ENCODE assay signal across 25 cellular contexts in the genomic region with DNA sequence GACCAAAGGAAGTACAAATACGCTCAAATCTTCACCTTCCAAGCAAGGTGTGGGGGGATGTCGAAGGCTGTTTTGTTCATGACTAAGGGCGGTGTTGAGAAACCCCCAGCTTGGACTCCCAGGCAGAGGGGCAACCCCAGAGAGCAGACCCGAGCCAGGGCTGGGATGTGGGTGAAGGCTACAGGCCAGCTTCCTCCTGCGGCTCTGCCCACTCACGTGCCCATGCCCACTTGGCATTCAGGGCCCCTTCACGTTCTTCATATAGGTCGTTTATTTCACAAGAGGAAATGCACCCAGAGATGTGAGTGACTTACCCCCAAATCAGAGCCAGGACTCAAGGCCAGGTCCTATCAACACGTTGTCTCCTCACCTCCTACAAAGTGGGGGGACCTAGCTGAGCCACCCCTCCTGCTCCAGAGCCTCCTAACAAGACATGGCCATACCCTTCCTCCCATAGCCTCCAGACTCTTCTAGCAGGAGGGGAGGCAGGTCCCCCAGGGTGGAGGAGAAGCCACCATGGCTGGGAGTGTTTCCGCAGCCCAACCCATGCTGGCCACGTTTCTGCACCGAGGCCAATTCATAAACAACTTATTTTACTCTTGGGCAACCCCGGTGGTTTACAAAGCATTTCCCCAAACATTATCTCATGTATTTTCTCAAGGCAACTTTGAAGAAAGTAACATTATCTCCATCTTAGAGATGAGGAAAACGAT. TPM values are rescaled to one million over a fixed set of nuclear protein-coding genes. Genes with fewer than 3 reads are reported as not detected.
DNase-seq lines count a peak whose midpoint lies in the region; ATAC-seq, FAIRE-seq and TF ChIP-seq lines count a peak whose summit lies in the region.
"Had no signal": no experiment of that assay in that cellular context is flagged by ENCODE, and none has a peak within 500 bp of the region (broad histone marks: within the 10 kb centered on the region; RNA-seq: fewer than 3 reads in every experiment).

No MANE protein-coding gene starts in this region.

- H3K4me1 Mint-ChIP-seq in GM23338: no peaks in the 10 kb centered on the region; the same call in 2 of the 3 replicates
- H3K4me1 Mint-ChIP-seq in T-helper 17 cell: peaks cover 5% of the 10 kb centered on the region
- peaks cover 21% of the 10 kb centered on the region for H3K4me1 Mint-ChIP-seq in stimulated activated effector memory CD8-positive, alpha-beta T cell treated with anti-CD3 and anti-CD28 coated beads, Interleukin-12 subunit alpha, Interleukin-12 subunit beta, amount 100 ng/mL, for 72 hours

- H3K27me3 Mint-ChIP-seq in GM23338 (ENCODE audit: insufficient read depth, low read depth, poor library complexity) (peaks cover 6% of the 10 kb centered on the region), T-helper 17 cell (no peaks in the 10 kb centered on the region)
- H3K27me3 Mint-ChIP-seq: activated naive CD8-positive, alpha-beta T cell treated with anti-CD3 and anti-CD28 coated beads, Interleukin-2, amount 50 U/mL, for 24 hours had no signal

- TF ChIP-seq RAD21 in H1 (IDR thresholded peaks at IDR 0.05 in 1 of 2, conservative IDR thresholded peaks at IDR 0.05 in 1 of 2; ENCODE audit: low read depth in 2 of 2, low read length in 2 of 2): no peak

- H3K36me3 Mint-ChIP-seq in GM23338 (ENCODE audit: low read depth) (peaks cover 19% of the 10 kb centered on the region), T-helper 17 cell (ENCODE audit: low read depth) (no peaks in the 10 kb centered on the region)
- H3K36me3 Mint-ChIP-seq in stimulated activated effector memory CD8-positive, alpha-beta T cell treated with anti-CD3 and anti-CD28 coated beads, Interleukin-12 subunit alpha, Interleukin-12 subunit beta, amount 100 ng/mL, for 72 hours: peaks cover 15% of the 10 kb centered on the region

- CTCF ChIA-PET in H1 (lab: Charles Lee; ENCODE audit: partially characterized antibody): interaction anchor here (1.2 to 2.1 kb wide), 3 partner anchors 10 to 19 kb away, joined by 4 to 8 read pairs (median 4); no protein-coding TSS in a partner anchor

- no peak overlapping the region for H3K56ac ChIP-seq in H1 (replicated peaks; ENCODE audit: insufficient read length, low read depth, low read length)

- H3K4me3 ChIP-seq in GM23338 (no peak overlapping the region), H1 (ENCODE audit: extremely low read depth in 1 of 4, insufficient read depth in 2 of 4, low read depth in 3 of 4, low read length in 4 of 4) (no peak overlapping the region), trophoblast cell (ENCODE audit: low read depth, low read length) (no peak overlapping the region)
- H3K4me3 ChIP-seq: transverse colon had no signal

- H3F3A ChIP-seq in GM23338 (replicated peaks; ENCODE audit: low read depth): no peaks in the 10 kb centered on the region

- TF ChIP-seq EP300 in H1 (IDR thresholded peaks at IDR 0.05; ENCODE audit: borderline replicate concordance in 1 of 2, low read depth in 2 of 2, low read length in 2 of 2): no peak

- no peaks in the 10 kb centered on the region for H3K36me3 ChIP-seq in GM23338 (ENCODE audit: insufficient read depth)
- H3K36me3 ChIP-seq in H1 (ENCODE audit: control insufficient read depth in 2 of 4, insufficient read depth in 4 of 4, low read length in 3 of 4): peaks cover 3 to 12% (median 12%) of the 10 kb centered on the region in 4 experiments; a peak in 5 of 8 replicates
- H3K36me3 ChIP-seq in trophoblast cell (ENCODE audit: control insufficient read depth in 1 of 2, insufficient read depth in 2 of 2, low read length in 2 of 2): peaks cover 31 to 36% of the 10 kb centered on the region in 2 experiments

- H2BK15ac ChIP-seq in H1 (ENCODE audit: low read length): no peak overlapping the region

- 89% methylated on average over 14 of the region's 14 CpGs; no CpG with 5 or more reads in 1 of the 2 experiments for WGBS in H1 (ENCODE audit: extremely low coverage in 1 of 2, insufficient coverage in 1 of 2, insufficient read length in 1 of 2, insufficient replicate concordance in 2 of 2, low coverage in 1 of 2, low lambda C conversion rate in 2 of 2, missing lambda C conversion rate in 1 of 2), 2 experiments
- no CpG with 5 or more reads among the region's 14 CpGs for WGBS in trophoblast cell (ENCODE audit: extremely low coverage, insufficient coverage, insufficient read length)

- no peaks in the 10 kb centered on the region for H3K27me3 ChIP-seq in GM23338 (ENCODE audit: insufficient read depth)
- no peaks in the 10 kb centered on the region for H3K27me3 ChIP-seq in H1 (replicated peaks in 1 of 4; ENCODE audit: control insufficient read depth in 3 of 4, extremely low read depth in 1 of 4, insufficient read depth in 3 of 4, low read length in 3 of 4)
- H3K27me3 ChIP-seq in trophoblast cell (ENCODE audit: insufficient read depth, low read length): no peaks in the 10 kb centered on the region
- H3K27me3 ChIP-seq: transverse colon had no signal

- H3K4me1 ChIP-seq in GM23338 (ENCODE audit: insufficient read depth) (no peaks in the 10 kb centered on the region), H1 (replicated peaks in 1 of 4; ENCODE audit: control insufficient read depth in 3 of 4, insufficient read depth in 4 of 4, low read length in 3 of 4) (no peaks in the 10 kb centered on the region; a peak in 1 of 7 replicates), trophoblast cell (ENCODE audit: control insufficient read depth in 1 of 2, insufficient read depth in 2 of 2, low read length in 2 of 2) (no peaks in the 10 kb centered on the region)
- H3K4me1 ChIP-seq: Caco-2 had no signal

- no peak overlapping the region for H2AK5ac ChIP-seq in H1 (ENCODE audit: low read depth, low read length)
- no peak overlapping the region for H2AK5ac ChIP-seq in trophoblast cell (ENCODE audit: low read length)

- TF ChIP-seq CTCF in GM23338 (conservative IDR thresholded peaks at IDR 0.05; ENCODE audit: low read depth in 2 of 2): no peak
- no peak for TF ChIP-seq CTCF in H1 (IDR thresholded peaks at IDR 0.05; ENCODE audit: control extremely low read depth in 1 of 3, insufficient read depth in 1 of 3, low read depth in 1 of 3, low read length in 3 of 3)
- no peak for TF ChIP-seq CTCF in omental fat pad (IDR thresholded peaks at IDR 0.05)

- H3K9me3 ChIP-seq in T-helper 17 cell (ENCODE audit: control insufficient read depth, low read length, poor library complexity, severe bottlenecking) (no peaks in the 10 kb centered on the region), H1 (ENCODE audit: insufficient read depth in 2 of 2, low read depth in 1 of 2, low read length in 1 of 2) (no peaks in the 10 kb centered on the region), trophoblast cell (ENCODE audit: insufficient read depth, low read depth, low read length) (peaks cover 11% of the 10 kb centered on the region)
- H3K9me3 ChIP-seq: Caco-2, SK-N-SH, transverse colon had no signal

- H2BK120ac ChIP-seq in H1 (replicated peaks; ENCODE audit: low read depth, low read length) (no peak overlapping the region), trophoblast cell (ENCODE audit: insufficient read depth, low read length, poor library complexity) (no peak overlapping the region)

- H3K4ac ChIP-seq in H1 (replicated peaks; ENCODE audit: insufficient read length, low read depth, low read length) (peak overlapping the region; percentile 5), trophoblast cell (ENCODE audit: low read depth, low read length) (no peak overlapping the region)

- H4K20me1 ChIP-seq in GM23338 (replicated peaks; ENCODE audit: insufficient read depth): peaks cover 29% of the 10 kb centered on the region
- peaks cover 6 to 16% of the 10 kb centered on the region in 2 experiments for H4K20me1 ChIP-seq in H1 (replicated peaks in 1 of 2; ENCODE audit: control insufficient read depth in 1 of 2, insufficient read depth in 2 of 2, low read length in 2 of 2)

- H3K9me2 ChIP-seq in GM23338 (ENCODE audit: insufficient read depth): no peaks in the 10 kb centered on the region
- H3K9me2 ChIP-seq: SK-N-SH had no signal

- no peak overlapping the region for H3K4me2 ChIP-seq in GM23338
- H3K4me2 ChIP-seq in H1 (ENCODE audit: insufficient read depth in 1 of 2, low read depth in 2 of 2, low read length in 2 of 2): no peak overlapping the region
- no peak overlapping the region for H3K4me2 ChIP-seq in trophoblast cell (ENCODE audit: low read length)
- H3K4me2 ChIP-seq: SK-N-SH had no signal

- no peak overlapping the region for H3K23ac ChIP-seq in H1 (ENCODE audit: insufficient read length)
- H3K23ac ChIP-seq in trophoblast cell (ENCODE audit: low read length): no peak overlapping the region

- H3K79me1 ChIP-seq in H1 (ENCODE audit: low read depth, low read length): peaks cover 15% of the 10 kb centered on the region
- H3K79me1 ChIP-seq in trophoblast cell (ENCODE audit: low read length): no peaks in the 10 kb centered on the region

- H3K18ac ChIP-seq in H1 (ENCODE audit: extremely low read depth, low read length) (no peak overlapping the region), trophoblast cell (ENCODE audit: low read length) (no peak overlapping the region)

- H2BK20ac ChIP-seq in H1 (ENCODE audit: low read length): no peak overlapping the region

- no peak overlapping the region for H4K8ac ChIP-seq in H1 (ENCODE audit: extremely low read depth, insufficient read depth, low read length)
- H4K8ac ChIP-seq in trophoblast cell (ENCODE audit: low read depth, low read length): no peak overlapping the region

- peak overlapping the region; percentile 32; the same call in 1 of the 2 replicates for H3K27ac ChIP-seq in GM23338 (ENCODE audit: low read depth)
- no peak overlapping the region for H3K27ac ChIP-seq in H1 (ENCODE audit: low read depth, low read length)
- no peak overlapping the region for H3K27ac ChIP-seq in trophoblast cell (ENCODE audit: low read depth, low read length)

- H2AFZ ChIP-seq in GM23338: no peak overlapping the region
- no peak overlapping the region for H2AFZ ChIP-seq in H1 (ENCODE audit: low read length)
- H2AFZ ChIP-seq in trophoblast cell (ENCODE audit: insufficient read depth, low read length, poor library complexity): no peak overlapping the region

- H3K23me2 ChIP-seq in H1 (ENCODE audit: low read depth, low read length): no peaks in the 10 kb centered on the region

- no peak for TF ChIP-seq POLR2A in H1 (IDR thresholded peaks at IDR 0.05; ENCODE audit: control extremely low read depth in 1 of 2, low read depth in 2 of 2, low read length in 2 of 2)

- no peaks in the 10 kb centered on the region for H3K9me3 Mint-ChIP-seq in GM23338
- no peaks in the 10 kb centered on the region for H3K9me3 Mint-ChIP-seq in stimulated activated effector memory CD8-positive, alpha-beta T cell treated with anti-CD3 and anti-CD28 coated beads, Interleukin-12 subunit alpha, Interleukin-12 subunit beta, amount 100 ng/mL, for 72 hours
- H3K9me3 Mint-ChIP-seq: activated naive CD8-positive, alpha-beta T cell treated with anti-CD3 and anti-CD28 coated beads, Interleukin-2, amount 50 U/mL, for 24 hours; immature natural killer cell had no signal

- no peak overlapping the region for H3K9ac ChIP-seq in H1 (replicated peaks in 1 of 4; ENCODE audit: extremely low read depth in 1 of 4, low read depth in 3 of 4, low read length in 3 of 4)
- no peak overlapping the region for H3K9ac ChIP-seq in trophoblast cell (ENCODE audit: low read length)
- H3K9ac ChIP-seq: SK-N-SH had no signal

- ATAC-seq in GM23338 (no peak), T-helper 17 cell (no peak), omental fat pad (ENCODE audit: low FRiP score) (no peak)
- ATAC-seq in stimulated activated effector memory CD8-positive, alpha-beta T cell treated with anti-CD3 and anti-CD28 coated beads, Interleukin-12 subunit alpha, Interleukin-12 subunit beta, amount 100 ng/mL, for 72 hours: no peak
- ATAC-seq: activated CD4-positive, CD25-positive, alpha-beta regulatory T cell treated with anti-CD3 and anti-CD28 coated beads, Interleukin-2, amount 50 U/mL, for 24 hours; activated naive CD8-positive, alpha-beta T cell treated with anti-CD3 and anti-CD28 coated beads, Interleukin-2, amount 50 U/mL, for 24 hours; left colon; sciatic nerve had no signal

- H4K91ac ChIP-seq in H1 (replicated peaks; ENCODE audit: insufficient read length, low read length): no peak overlapping the region
- H4K91ac ChIP-seq in trophoblast cell (ENCODE audit: low read depth, low read length): no peak overlapping the region

- DNase-seq in GM23338 (ENCODE audit: low spot score) (no peak), T-helper 17 cell (no peak), H1 (ENCODE audit: low read depth in 1 of 2, low spot score in 2 of 2) (no peak), omental fat pad (ENCODE audit: low spot score) (no peak), trophoblast cell (no peak)
- DNase-seq in stimulated activated effector memory CD8-positive, alpha-beta T cell treated with anti-CD3 and anti-CD28 coated beads, Interleukin-12 subunit alpha, Interleukin-12 subunit beta, amount 100 ng/mL, for 72 hours (ENCODE audit: low spot score in 2 of 2): no peak
- DNase-seq in activated effector memory CD4-positive, alpha-beta T cell treated with anti-CD3 and anti-CD28 coated beads, Interleukin-2, amount 50 U/mL, for 16 hours: no peak
- DNase-seq: activated CD4-positive, alpha-beta T cell treated with anti-CD3 and anti-CD28 coated beads, Interleukin-2, amount 50 U/mL, for 48 hours; activated naive CD4-positive, alpha-beta T cell; activated naive CD8-positive, alpha-beta T cell treated with anti-CD3 and anti-CD28 coated beads, Interleukin-2, amount 50 U/mL, for 24 hours; activated T-cell treated with anti-CD3 and anti-CD28 coated beads, Interleukin-2, amount 50 U/mL, for 48 hours; Caco-2; effector CD8-positive, alpha-beta T cell; immature natural killer cell; left colon; NCI-H1105; NCI-H1930; OCI-M1; SK-N-SH; stimulated activated CD4-positive, alpha-beta T cell treated with anti-CD3 and anti-CD28 coated beads, Interleukin-4, amount 100 ng/mL, for 1 hour; transverse colon had no signal

- H4K5ac ChIP-seq in H1 (ENCODE audit: insufficient read length, low read depth, low read length): no peak overlapping the region

- H3K79me2 ChIP-seq in GM23338 (replicated peaks; ENCODE audit: insufficient read depth): peaks cover 77% of the 10 kb centered on the region
- H3K79me2 ChIP-seq in H1 (ENCODE audit: control insufficient read depth in 1 of 2, insufficient read depth in 2 of 2, low read length in 2 of 2): peaks cover 3 to 50% of the 10 kb centered on the region in 2 experiments; a peak in 2 of 4 replicates
- H3K79me2 ChIP-seq in trophoblast cell (ENCODE audit: control insufficient read depth, insufficient read depth, low read length, poor library complexity): no peaks in the 10 kb centered on the region

- no peak overlapping the region for H3K27ac Mint-ChIP-seq in GM23338
- peak overlapping the region; percentile 41 for H3K27ac Mint-ChIP-seq in T-helper 17 cell
- peak overlapping the region; percentile 8 for H3K27ac Mint-ChIP-seq in stimulated activated effector memory CD8-positive, alpha-beta T cell treated with anti-CD3 and anti-CD28 coated beads, Interleukin-12 subunit alpha, Interleukin-12 subunit beta, amount 100 ng/mL, for 72 hours
- H3K27ac Mint-ChIP-seq: activated naive CD8-positive, alpha-beta T cell treated with anti-CD3 and anti-CD28 coated beads, Interleukin-2, amount 50 U/mL, for 24 hours had no signal

- H3K4me3 Mint-ChIP-seq in GM23338 (no peak overlapping the region), T-helper 17 cell (no peak overlapping the region)
- H3K4me3 Mint-ChIP-seq in stimulated activated effector memory CD8-positive, alpha-beta T cell treated with anti-CD3 and anti-CD28 coated beads, Interleukin-12 subunit alpha, Interleukin-12 subunit beta, amount 100 ng/mL, for 72 hours: no peak overlapping the region
- H3K4me3 Mint-ChIP-seq: activated naive CD8-positive, alpha-beta T cell treated with anti-CD3 and anti-CD28 coated beads, Interleukin-2, amount 50 U/mL, for 24 hours; CD14-positive monocyte; immature natural killer cell had no signal

- no peak overlapping the region for H4K12ac ChIP-seq in trophoblast cell (ENCODE audit: low read depth, low read length)

- H3K14ac ChIP-seq in H1 (ENCODE audit: insufficient read length) (no peak overlapping the region), trophoblast cell (ENCODE audit: low read length) (no peak overlapping the region)

- H2BK12ac ChIP-seq in H1 (ENCODE audit: low read depth, low read length): no peak overlapping the region
- H2BK12ac ChIP-seq in trophoblast cell (ENCODE audit: low read length): no peak overlapping the region

- FAIRE-seq in H1 (lab: Jason Lieb, UNC): no peak
- FAIRE-seq: G401.6 had no signal

- H2BK5ac ChIP-seq in H1 (ENCODE audit: low read depth, low read length) (no peak overlapping the region), trophoblast cell (ENCODE audit: low read depth, low read length, poor library complexity) (no peak overlapping the region)

- POLR2A ChIA-PET in H1 (lab: Charles Lee; ENCODE audit: partially characterized antibody): interaction anchor here (1.2 kb wide), 1 partner anchor 9 kb away, joined by 4 read pairs; no protein-coding TSS in a partner anchor

RNA-seq across cellular contexts. Expression of a gene that starts 22.0 kb away (rescaled TPM):
- 76.5 and 95.1 TPM in 2 replicates for total RNA-seq in GM23338 (2014; rRNA removed; shearing (Covaris generic))
- 40.7 and 42.2 TPM in 2 replicates for polyA plus RNA-seq in GM23338 (2016; fragmentation: Nextera tagmentation; extraction: Ambion mirVana)
- total RNA-seq in T-helper 17 cell: 10 to 100 TPM; 53.3 TPM
- 79.9 and 81.0 TPM in 2 replicates for total RNA-seq in H1 (2021; fragmentation: NEBNext Ultra II Directional; extraction: Animal tissue kit (Norgen Biotek cat#: 25700))
- 41.6 and 70.6 TPM in 2 replicates for polyA plus RNA-seq in H1 (2011; rRNA removed)
- 29.5 TPM for polyA plus RNA-seq in H1 (2011; cell fraction: cytosol; rRNA removed)
- polyA plus RNA-seq in H1 (2011; cell fraction: nucleus; rRNA removed): 55.9 TPM
- polyA plus RNA-seq in H1 (2012, experiment 1 of 2): 34.1 to 60.3 TPM (median 56.8 TPM) in 4 replicates
- polyA plus RNA-seq in H1 (2012, experiment 2 of 2): 49.3 TPM
- 57.6 TPM for polyA plus RNA-seq in H1 (2013, experiment 1 of 2)
- 64.6 TPM for polyA plus RNA-seq in H1 (2013, experiment 2 of 2)
- 31.7 and 53.2 TPM in 2 replicates for polyA minus RNA-seq in H1 (2011; rRNA and poly(A)+ RNA removed)
- 60.0 TPM for polyA minus RNA-seq in H1 (2011; cell fraction: cytosol; rRNA and poly(A)+ RNA removed)
- 32.2 TPM for polyA minus RNA-seq in H1 (2011; cell fraction: nucleus; rRNA and poly(A)+ RNA removed)
- total RNA-seq in omental fat pad: 10 to 100 TPM; 41.2 to 86.4 (median 48.6) TPM
- 88.3 and 94.8 TPM in 2 replicates for polyA plus RNA-seq in trophoblast cell (2013)

RNA-seq across cellular contexts. Expression of a gene that starts 49.0 kb away (rescaled TPM):
- total RNA-seq in GM23338 (2014; rRNA removed; shearing (Covaris generic)): 7.7 and 8.9 TPM in 2 replicates
- polyA plus RNA-seq in GM23338 (2016; fragmentation: Nextera tagmentation; extraction: Ambion mirVana) (2.2 and 2.3 TPM in 2 replicates), H1 (2011; rRNA removed) (1.5 and 2.4 TPM in 2 replicates)
- total RNA-seq in T-helper 17 cell (10 to 100 TPM; 44.4 to 80.2 TPM), omental fat pad (100 to 1,000 TPM in 3 of 4 donors, 10 to 100 TPM in 1; 73.9 to 334 (median 202) TPM)
- total RNA-seq in H1 (2021; fragmentation: NEBNext Ultra II Directional; extraction: Animal tissue kit (Norgen Biotek cat#: 25700)): 6.2 and 6.3 TPM in 2 replicates
- 2.9 TPM for polyA plus RNA-seq in H1 (2011; cell fraction: cytosol; rRNA removed)
- 2.1 TPM for polyA plus RNA-seq in H1 (2011; cell fraction: nucleus; rRNA removed)
- 3.3 to 4.4 TPM (median 4.0 TPM) in 4 replicates for polyA plus RNA-seq in H1 (2012, experiment 1 of 2)
- 4.4 TPM for polyA plus RNA-seq in H1 (2012, experiment 2 of 2)
- polyA plus RNA-seq in H1 (2013, experiment 1 of 2): 4.0 TPM
- 4.0 TPM for polyA plus RNA-seq in H1 (2013, experiment 2 of 2)
- 1.0 and 1.3 TPM in 2 replicates for polyA minus RNA-seq in H1 (2011; rRNA and poly(A)+ RNA removed)
- polyA minus RNA-seq in H1 (2011; cell fraction: cytosol; rRNA and poly(A)+ RNA removed): 3.1 TPM
- 4.4 TPM for polyA minus RNA-seq in H1 (2011; cell fraction: nucleus; rRNA and poly(A)+ RNA removed)
- polyA plus RNA-seq in trophoblast cell (2013): 36.7 and 39.8 TPM in 2 replicates
